8 cellular contexts compared by ENCODE assay signal in the genomic region with DNA sequence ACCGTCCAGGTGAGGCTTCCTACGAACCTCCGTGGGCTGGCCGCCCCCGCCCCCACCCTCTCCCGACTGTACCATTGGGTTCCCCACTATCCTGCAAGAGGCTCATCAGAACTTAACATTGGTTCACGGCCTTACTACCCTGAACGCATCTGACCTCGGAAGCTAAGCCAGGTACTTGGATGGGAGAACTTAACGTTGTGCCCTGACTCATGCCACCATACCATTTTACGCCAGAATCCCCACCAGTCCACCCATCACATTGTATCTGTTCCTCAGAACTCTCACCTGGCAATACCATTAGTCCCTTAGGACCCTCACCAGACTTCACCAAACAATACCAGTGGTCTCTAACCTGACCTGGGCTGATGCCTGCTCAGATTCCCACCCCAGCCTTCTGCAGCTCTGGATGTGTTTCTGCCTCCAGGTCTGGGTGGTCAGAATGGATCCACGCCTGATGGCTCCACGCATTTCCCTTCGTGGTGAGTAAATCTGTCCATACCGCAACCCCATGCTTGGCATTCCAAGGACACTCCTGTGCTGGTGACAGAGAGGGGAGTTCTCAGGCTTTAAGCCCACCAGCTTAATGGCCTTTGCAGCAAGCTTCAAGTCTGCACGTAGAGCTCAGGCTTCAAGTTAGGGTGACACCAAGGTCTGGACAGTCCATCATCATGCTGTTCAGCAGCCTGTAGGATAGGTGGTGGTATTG. TPM values are rescaled to one million over a fixed set of nuclear protein-coding genes. Genes with fewer than 3 reads are reported as not detected.
DNase-seq lines count a peak whose midpoint lies in the region; ATAC-seq and TF ChIP-seq lines count a peak whose summit lies in the region.

No MANE protein-coding gene starts in this region.

- H3K4me1 ChIP-seq in BE2C (no peaks in the 10 kb centered on the region; the same call in 1 of the 2 replicates), Loucy (ENCODE audit: insufficient read depth, low read length, poor library complexity, severe bottlenecking) (peaks cover 61% of the 10 kb centered on the region), colonic mucosa (peaks cover 13% of the 10 kb centered on the region)

- no peaks in the 10 kb centered on the region for H3K9me3 ChIP-seq in BE2C
- H3K9me3 ChIP-seq in Loucy (ENCODE audit: insufficient read depth, low read depth, low read length) = no peaks in the 10 kb centered on the region
- H3K9me3 ChIP-seq in colonic mucosa = no peaks in the 10 kb centered on the region

- H4K20me1 ChIP-seq in Loucy (ENCODE audit: insufficient read depth, low read length, poor library complexity, severe bottlenecking) = peaks cover 36% of the 10 kb centered on the region

- H2AFZ ChIP-seq in Loucy (ENCODE audit: low read length) = peak overlapping the region; percentile 81

- no peak for ATAC-seq in naive B cell (ENCODE audit: low read depth in 2 of 2)

- H3K27me3 Mint-ChIP-seq in naive B cell = no peaks in the 10 kb centered on the region

- H3K4me3 Mint-ChIP-seq in naive B cell = peak overlapping the region; percentile 78 to 95 (median 93)

- TF ChIP-seq CTCF in BE2C (IDR thresholded peaks at IDR 0.05; ENCODE audit: low read depth, low read length) = no peak
- no peak for TF ChIP-seq CTCF in Loucy (conservative IDR thresholded peaks at IDR 0.05; ENCODE audit: low read length)
- no peak for TF ChIP-seq CTCF in colonic mucosa (IDR thresholded peaks at IDR 0.05)

- H3K9ac ChIP-seq in Loucy (ENCODE audit: low read depth, low read length, poor library complexity, severe bottlenecking) (peak overlapping the region; percentile 92), colonic mucosa (ENCODE audit: low read depth in 2 of 2, low read length in 2 of 2) (peak overlapping the region; percentile 89 to 90)

- peak overlapping the region; percentile 93 for H3K27ac ChIP-seq in colonic mucosa

- peaks cover 10% of the 10 kb centered on the region for H3F3A ChIP-seq in Loucy (ENCODE audit: low read depth)

- peaks cover 59% of the 10 kb centered on the region for H3K79me2 ChIP-seq in Loucy (ENCODE audit: insufficient read depth, low read length)

- no peaks in the 10 kb centered on the region for H3K9me3 Mint-ChIP-seq in naive B cell

- H3K27me3 ChIP-seq in BE2C (no peaks in the 10 kb centered on the region), Loucy (ENCODE audit: insufficient read depth, low read length, poor library complexity, severe bottlenecking) (no peaks in the 10 kb centered on the region), colonic mucosa (no peaks in the 10 kb centered on the region)

- H3K4me3 ChIP-seq in BE2C (ENCODE audit: low read depth, low read length) (peak overlapping the region; percentile 75), Loucy (ENCODE audit: low read length, poor library complexity, severe bottlenecking) (peak overlapping the region; percentile 96), colonic mucosa (peak overlapping the region; percentile 95)

- DNase-seq in BE2C (no peak), colonic mucosa (no peak), naive B cell (no peak), NCI-H2171 (lab: John Stamatoyannopoulos, UW) (no peak), CD1c-positive myeloid dendritic cell (ENCODE audit: extremely low spot score) (no peak), HuH-7.5 (ENCODE audit: low spot score) (no peak)
- DNase-seq in stimulated activated CD4-positive, alpha-beta T cell treated with anti-CD3 and anti-CD28 coated beads, Interleukin-2, amount 100 ng/mL, for 24 hours = no peak

- peaks cover 54 to 75% (median 62%) of the 10 kb centered on the region in 3 donors for H3K4me1 Mint-ChIP-seq in naive B cell

- peaks cover 0 to 5% of the 10 kb centered on the region in 2 donors for H3K36me3 Mint-ChIP-seq in naive B cell

- intact Hi-C loops in colonic mucosa (cut with DNase I) = loop anchor here (5.0 to 10.0 kb wide), 2 partner anchors 50 to 52 kb away; no protein-coding TSS in a partner anchor

- peak overlapping the region; percentile 100 for H3K4me2 ChIP-seq in Loucy (ENCODE audit: low read depth, low read length, poor library complexity, severe bottlenecking)

- peak overlapping the region; percentile 92 to 98 (median 94) for H3K27ac Mint-ChIP-seq in naive B cell

- no peaks in the 10 kb centered on the region for H3K36me3 ChIP-seq in BE2C
- no peaks in the 10 kb centered on the region for H3K36me3 ChIP-seq in Loucy (ENCODE audit: insufficient read depth, low read length)
- H3K36me3 ChIP-seq in colonic mucosa = no peaks in the 10 kb centered on the region

- H3K9me2 ChIP-seq in Loucy (replicated peaks; ENCODE audit: low read depth, low read length) = no peaks in the 10 kb centered on the region

RNA-seq across cellular contexts. Expression of gene TCTA, which starts 0.6 kb away (rescaled TPM):
- 26.8 TPM for polyA plus RNA-seq in BE2C (2012; ENCODE audit: insufficient read depth, insufficient read length, low read depth)
- total RNA-seq in colonic mucosa = 10 to 100 TPM; 35.0 to 37.6 TPM
- polyA plus RNA-seq in naive B cell (ENCODE audit: low read depth in 6 of 6) = 10 to 100 TPM; 45.9 to 99.9 (median 58.6) TPM

RNA-seq across cellular contexts. Expression of gene RHOA, which starts 1.0 kb away (rescaled TPM):
- polyA plus RNA-seq in BE2C (2012; ENCODE audit: insufficient read depth, insufficient read length, low read depth) = 311 TPM
- 100 to 1,000 TPM; 499 to 506 TPM for total RNA-seq in colonic mucosa
- 1,000 to 10,000 TPM in 1 of 6 donors, 100 to 1,000 TPM in 5; 695 to 1,035 (median 800) TPM for polyA plus RNA-seq in naive B cell (ENCODE audit: low read depth in 6 of 6)

RNA-seq across cellular contexts. Expression of gene AMT, which starts 9.5 kb away (rescaled TPM):
- 2.0 TPM for polyA plus RNA-seq in BE2C (2012; ENCODE audit: insufficient read depth, insufficient read length, low read depth)
- total RNA-seq in colonic mucosa = 10 to 100 TPM; 20.6 to 24.5 TPM
- 1 to 10 TPM in 3 of 6 donors, under 1 TPM in 3; 0.25 to 4.8 (median 1.2) TPM for polyA plus RNA-seq in naive B cell (ENCODE audit: low read depth in 6 of 6)

RNA-seq across cellular contexts. Expression of gene NICN1, which starts 16.3 kb away (rescaled TPM):
- 1.9 TPM for polyA plus RNA-seq in BE2C (2012; ENCODE audit: insufficient read depth, insufficient read length, low read depth)
- 1 to 10 TPM; 5.5 to 6.6 TPM for total RNA-seq in colonic mucosa
- 10 to 100 TPM in 3 of 6 donors, 1 to 10 TPM in 3; 4.4 to 17.0 (median 9.4) TPM for polyA plus RNA-seq in naive B cell (ENCODE audit: low read depth in 6 of 6)

RNA-seq across cellular contexts. Expression of gene GPX1, which starts 54.6 kb away (rescaled TPM):
- polyA plus RNA-seq in BE2C (2012; ENCODE audit: insufficient read depth, insufficient read length, low read depth) = 535 TPM
- total RNA-seq in colonic mucosa = 100 to 1,000 TPM; 131 to 235 TPM
- 100 to 1,000 TPM; 289 to 380 (median 329) TPM for polyA plus RNA-seq in naive B cell (ENCODE audit: low read depth in 6 of 6)
